20 cellular contexts compared by ENCODE assay signal in genomic region chr12:4956054-4956453, GRCh38. TPM values are rescaled to one million over a fixed set of nuclear protein-coding genes. Genes with fewer than 3 reads are reported as not detected.
A peak's percentile ranks its signal among the peaks of the same experiment; 100 is the strongest.
DNase-seq lines count a peak whose midpoint lies in the region; ATAC-seq and TF ChIP-seq lines count a peak whose summit lies in the region.
"Had no signal": no experiment of that assay in that cellular context is flagged by ENCODE, and none has a peak within 500 bp of the region (broad histone marks: within the 10 kb centered on the region; RNA-seq: fewer than 3 reads in every experiment).

No MANE protein-coding gene starts in this region.

- H3K23ac ChIP-seq in mesendoderm (ENCODE audit: low read length) = no peak overlapping the region

- H4K8ac ChIP-seq in mesendoderm (ENCODE audit: low read depth, low read length) = no peak overlapping the region

- DNase-seq in AG08395 (ENCODE audit: low spot score) (peak; percentile 32), chondrocyte (ENCODE audit: low spot score) (no peak), mesendoderm (peak; percentile 32), SIG-M5 treated with dmso at 0.1 percent for 504 hours (lab: John Stamatoyannopoulos, UW; ENCODE audit: unreplicated experiment) (no peak), MV-4-11 (lab: John Stamatoyannopoulos, UW) (no peak), PC-9 (no peak), GM03348 (ENCODE audit: low spot score) (no peak)
- DNase-seq: Caco-2, KBM-7, NCI-H1092, NCI-H1694, NCI-H69, PC-3 had no signal

- H2AK5ac ChIP-seq in mesendoderm (ENCODE audit: low read length) = no peak overlapping the region

- H3K9me3 Mint-ChIP-seq in chondrocyte (ENCODE audit: low read depth) = no peaks in the 10 kb centered on the region
- H3K9me3 Mint-ChIP-seq: CD14-positive monocyte had no signal

- H2BK5ac ChIP-seq in mesendoderm (ENCODE audit: low read length) = no peak overlapping the region

- no peak overlapping the region for H2BK120ac ChIP-seq in mesendoderm (ENCODE audit: low read depth, low read length)

- H3K4me1 ChIP-seq in mesendoderm (ENCODE audit: control insufficient read depth, low read depth, low read length) (no peaks in the 10 kb centered on the region), PC-9 (replicated peaks; ENCODE audit: insufficient read depth) (no peaks in the 10 kb centered on the region)
- H3K4me1 ChIP-seq: Caco-2, HAP-1 had no signal

- peaks cover 40% of the 10 kb centered on the region for H3K4me1 Mint-ChIP-seq in chondrocyte (ENCODE audit: low read depth)

- no peaks in the 10 kb centered on the region for H3K79me2 ChIP-seq in mesendoderm (ENCODE audit: control insufficient read depth, insufficient read depth, low read length)
- no peaks in the 10 kb centered on the region for H3K79me2 ChIP-seq in PC-9 (ENCODE audit: low read depth)

- TF ChIP-seq CTCF in chondrocyte (IDR thresholded peaks at IDR 0.05) = no peak
- TF ChIP-seq CTCF in PC-9 (conservative IDR thresholded peaks at IDR 0.05) = no peak

- H3K27ac ChIP-seq in mesendoderm (ENCODE audit: low read depth, low read length) = no peak overlapping the region
- H3K27ac ChIP-seq in PC-9 = no peak overlapping the region
- H3K27ac ChIP-seq: 22Rv1, HL-60 had no signal

- H3K18ac ChIP-seq in mesendoderm (ENCODE audit: low read length) = no peak overlapping the region

- no CpG with 5 or more reads among the region's 2 CpGs for WGBS in mesendoderm (ENCODE audit: extremely low coverage, insufficient coverage, low lambda C conversion rate)

- H3K9me3 ChIP-seq in PC-9 (ENCODE audit: insufficient read depth, low read depth) = no peaks in the 10 kb centered on the region
- H3K9me3 ChIP-seq: Caco-2, HAP-1 had no signal

- POLR2A ChIA-PET in PC-9 (lab: Charles Lee; ENCODE audit: unreplicated experiment) = no interaction called here

- no peak overlapping the region for H2BK15ac ChIP-seq in mesendoderm (replicated peaks; ENCODE audit: low read depth)

- no peak overlapping the region for H4K5ac ChIP-seq in mesendoderm (ENCODE audit: low read length)

- H3K79me1 ChIP-seq in mesendoderm (ENCODE audit: low read length) = no peaks in the 10 kb centered on the region

- H3K27me3 ChIP-seq in mesendoderm (ENCODE audit: insufficient read depth, low read length, poor library complexity) = no peaks in the 10 kb centered on the region
- H3K27me3 ChIP-seq in PC-9 (ENCODE audit: insufficient read depth, low read depth) = peaks cover 84% of the 10 kb centered on the region

- H3K56ac ChIP-seq in mesendoderm (ENCODE audit: low read length) = no peak overlapping the region

- H3K4me3 ChIP-seq in mesendoderm (ENCODE audit: low read length) = no peak overlapping the region
- no peak overlapping the region for H3K4me3 ChIP-seq in PC-9
- H3K4me3 ChIP-seq: GM12878, HAP-1 had no signal

- peak overlapping the region; percentile 55 for H3K27ac Mint-ChIP-seq in chondrocyte (ENCODE audit: unreplicated experiment)
- H3K27ac Mint-ChIP-seq: CD14-positive monocyte had no signal

- H3K27me3 Mint-ChIP-seq in chondrocyte (ENCODE audit: low read depth) = peaks cover 19% of the 10 kb centered on the region

- H3F3A ChIP-seq in PC-9 (ENCODE audit: insufficient read depth, low read depth) = no peaks in the 10 kb centered on the region

- no peak overlapping the region for H3K9ac ChIP-seq in mesendoderm (ENCODE audit: low read length)

- H2AFZ ChIP-seq in PC-9 = no peak overlapping the region

- peak; percentile 83 for ATAC-seq in SK-N-SH treated with all-trans-retinoic acid at 6 μM for 48 hours
- ATAC-seq: GM12878, PC-3 had no signal

- no peak overlapping the region for H3K4ac ChIP-seq in mesendoderm (ENCODE audit: low read depth, low read length)

- H3K4me2 ChIP-seq in mesendoderm (ENCODE audit: low read length) (no peak overlapping the region), PC-9 (no peak overlapping the region)

- no peaks in the 10 kb centered on the region for H3K36me3 Mint-ChIP-seq in chondrocyte (ENCODE audit: low read depth)
- H3K36me3 Mint-ChIP-seq: CD14-positive monocyte had no signal

- H3K4me3 Mint-ChIP-seq in chondrocyte (ENCODE audit: unreplicated experiment) = no peak overlapping the region
- H3K4me3 Mint-ChIP-seq: CD14-positive monocyte had no signal

- CTCF ChIA-PET in PC-9 (lab: Charles Lee) = no interaction called here

- 0 out of 2 replicates have a peak, but pooled peaks cover 3% of the 10 kb centered on the region for H4K20me1 ChIP-seq in PC-9 (ENCODE audit: insufficient read depth)

- BruUV-seq in PC-9 (replicated peaks; lab: Mats Ljungman, UMichigan) = no TSS peak

- intact Hi-C loops in PC-9 (cut with micrococcal nuclease; ENCODE audit: unreplicated experiment) = no loop called here

- H3K9me2 ChIP-seq in PC-9 (ENCODE audit: insufficient read depth) = no peaks in the 10 kb centered on the region

- no peaks in the 10 kb centered on the region for H3K36me3 ChIP-seq in mesendoderm (ENCODE audit: control insufficient read depth, insufficient read depth, low read length)
- no peaks in the 10 kb centered on the region for H3K36me3 ChIP-seq in PC-9 (ENCODE audit: low read depth)
- H3K36me3 ChIP-seq: HAP-1 had no signal

TF ChIP-seq in SK-N-SH treated with all-trans-retinoic acid at 6 μM for 48 hours, 23 proteins besides CTCF, POLR2A, EP300 and RAD21 (continues in another document):
- TF ChIP-seq SNAI2 (CRISPR knock-in tag; IDR thresholded peaks at IDR 0.05) = no peak
- no peak for TF ChIP-seq ZNF8 (CRISPR knock-in tag; IDR thresholded peaks at IDR 0.05)
- TF ChIP-seq, protein P1, sequence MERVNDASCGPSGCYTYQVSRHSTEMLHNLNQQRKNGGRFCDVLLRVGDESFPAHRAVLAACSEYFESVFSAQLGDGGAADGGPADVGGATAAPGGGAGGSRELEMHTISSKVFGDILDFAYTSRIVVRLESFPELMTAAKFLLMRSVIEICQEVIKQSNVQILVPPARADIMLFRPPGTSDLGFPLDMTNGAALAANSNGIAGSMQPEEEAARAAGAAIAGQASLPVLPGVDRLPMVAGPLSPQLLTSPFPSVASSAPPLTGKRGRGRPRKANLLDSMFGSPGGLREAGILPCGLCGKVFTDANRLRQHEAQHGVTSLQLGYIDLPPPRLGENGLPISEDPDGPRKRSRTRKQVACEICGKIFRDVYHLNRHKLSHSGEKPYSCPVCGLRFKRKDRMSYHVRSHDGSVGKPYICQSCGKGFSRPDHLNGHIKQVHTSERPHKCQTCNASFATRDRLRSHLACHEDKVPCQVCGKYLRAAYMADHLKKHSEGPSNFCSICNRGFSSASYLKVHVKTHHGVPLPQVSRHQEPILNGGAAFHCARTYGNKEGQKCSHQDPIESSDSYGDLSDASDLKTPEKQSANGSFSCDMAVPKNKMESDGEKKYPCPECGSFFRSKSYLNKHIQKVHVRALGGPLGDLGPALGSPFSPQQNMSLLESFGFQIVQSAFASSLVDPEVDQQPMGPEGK (CRISPR knock-in tag; IDR thresholded peaks at IDR 0.05; ENCODE audit: borderline replicate concordance) = no peak
- TF ChIP-seq TCF4 (CRISPR knock-in tag; IDR thresholded peaks at IDR 0.05; ENCODE audit: borderline replicate concordance) = no peak
- TF ChIP-seq ESRRG (CRISPR knock-in tag; IDR thresholded peaks at IDR 0.05) = no peak
- TF ChIP-seq ZNF565 (CRISPR knock-in tag; conservative IDR thresholded peaks at IDR 0.05; ENCODE audit: low read depth) = no peak
- TF ChIP-seq PPARA (CRISPR knock-in tag; IDR thresholded peaks at IDR 0.05; ENCODE audit: borderline replicate concordance) = no peak
- TF ChIP-seq ZNF70 (CRISPR knock-in tag; IDR thresholded peaks at IDR 0.05) = no peak
- no peak for TF ChIP-seq ISL1 (CRISPR knock-in tag; IDR thresholded peaks at IDR 0.05)
- no peak for TF ChIP-seq POU6F1 (CRISPR knock-in tag; IDR thresholded peaks at IDR 0.05; ENCODE audit: borderline replicate concordance, low read depth)
- no peak for TF ChIP-seq GLIS3 (CRISPR knock-in tag; IDR thresholded peaks at IDR 0.05)
- no peak for TF ChIP-seq OSR1 (CRISPR knock-in tag; IDR thresholded peaks at IDR 0.05)
- no peak for TF ChIP-seq ZFP3 (CRISPR knock-in tag; IDR thresholded peaks at IDR 0.05)
- TF ChIP-seq ZC3H10 (CRISPR knock-in tag; IDR thresholded peaks at IDR 0.05) = no peak
- no peak for TF ChIP-seq RARB (CRISPR knock-in tag; IDR thresholded peaks at IDR 0.05)
- no peak for TF ChIP-seq ZFP30 (CRISPR knock-in tag; IDR thresholded peaks at IDR 0.05)

RNA-seq across cellular contexts. Expression of gene KCNA1, which starts 46.3 kb away (rescaled TPM):
- total RNA-seq in chondrocyte (0.45 to 0.64 TPM (median 0.63 TPM) in 3 replicates), PC-9 (2021) (not detected in 2 replicates)
- polyA plus RNA-seq in mesendoderm (2013, experiment 1 of 2) = 0.01 TPM
- 0.03 TPM for polyA plus RNA-seq in mesendoderm (2013, experiment 2 of 2)
- total RNA-seq: Caco-2, M059J, PC-3 had no signal
- polyA plus RNA-seq: CD14-positive monocyte had no signal

Comparison
In these comparisons a context has a peak if more than half of its experiments do, and no peak if none do; other contexts are left out.
1. DNase-seq: peak in AG08395 (single experiment) and mesendoderm (single experiment); none in chondrocyte (single experiment), SIG-M5 treated with dmso at 0.1 percent for 504 hours (single experiment), MV-4-11 (single experiment), PC-9 (0 of 2) and GM03348 (single experiment).